ENCODE assay signal across 15 cellular contexts in genomic region chr16:82111944-82112343, GRCh38.
"Had no signal": no experiment of that assay in that cellular context is flagged by ENCODE, and none has a peak within 500 bp of the region (broad histone marks: within the 10 kb centered on the region; RNA-seq: fewer than 3 reads in every experiment).

No MANE protein-coding gene starts in this region.

- DNase-seq: activated CD4-positive, alpha-beta T cell treated with anti-CD3 and anti-CD28 coated beads, Interleukin-2, amount 10 ng/mL, durations not matched to agents 24 days and 14 days; activated CD8-positive, alpha-beta memory T cell treated with anti-CD3 and anti-CD28 coated beads for 24 hours; activated naive CD4-positive, alpha-beta T cell treated with anti-CD3 and anti-CD28 coated beads for 36 hours; amniotic stem cell; dermis blood vessel endothelial cell; endodermal cell; mesenchymal stem cell; nephron progenitor cell; psoas muscle; sigmoid colon; stimulated activated CD4-positive, alpha-beta T cell treated with anti-CD3 and anti-CD28 coated beads, Interleukin-12 subunit alpha, Interleukin-12 subunit beta, amount 100 ng/mL, for 4 hours; stimulated activated CD8-positive, alpha-beta memory T cell treated with anti-CD3 and anti-CD28 coated beads, Interleukin-4, amount 100 ng/mL, for 48 hours; upper lobe of right lung had no signal

- H3K36me3 ChIP-seq: esophagus muscularis mucosa, sigmoid colon, upper lobe of right lung had no signal

- H3K4me1 ChIP-seq: esophagus muscularis mucosa, psoas muscle, upper lobe of right lung had no signal

- ATAC-seq: psoas muscle, upper lobe of right lung, WTC11 had no signal

- H3K27me3 ChIP-seq: esophagus muscularis mucosa, sigmoid colon, upper lobe of right lung had no signal

- H3K9me3 ChIP-seq: esophagus muscularis mucosa, psoas muscle, sigmoid colon, upper lobe of right lung had no signal

- H3K27ac ChIP-seq: esophagus muscularis mucosa, psoas muscle, sigmoid colon, upper lobe of right lung had no signal

- H3K4me3 ChIP-seq: esophagus muscularis mucosa, psoas muscle, sigmoid colon, upper lobe of right lung had no signal
